18 cellular contexts compared by ENCODE assay signal in the genomic region with DNA sequence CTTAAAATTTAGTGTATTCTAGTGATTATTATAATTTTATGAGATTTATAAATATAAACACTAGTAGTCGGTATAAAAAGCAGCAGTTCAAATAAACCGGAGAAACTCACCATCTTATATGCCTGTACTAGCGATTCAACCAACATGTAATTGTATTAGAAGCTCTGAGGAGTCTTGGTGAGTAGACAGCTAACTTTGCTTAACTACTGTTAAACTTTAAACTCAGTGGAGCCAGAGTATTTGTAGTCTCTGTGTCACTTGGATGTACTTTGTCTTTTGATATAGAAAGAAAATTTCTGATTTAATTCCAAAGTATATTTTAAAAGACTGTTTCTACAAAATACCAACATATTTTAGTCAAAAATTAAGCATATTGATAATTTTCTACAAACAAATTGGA.
A peak's percentile ranks its signal among the peaks of the same experiment; 100 is the strongest.
DNase-seq lines count a peak whose midpoint lies in the region; ATAC-seq and TF ChIP-seq lines count a peak whose summit lies in the region.
"Had no signal": no experiment of that assay in that cellular context is flagged by ENCODE, and none has a peak within 500 bp of the region (broad histone marks: within the 10 kb centered on the region; RNA-seq: fewer than 3 reads in every experiment).

No MANE protein-coding gene starts in this region.

- DNase-seq in Caki2 (ENCODE audit: low read depth), result peak; percentile 36
- DNase-seq in epithelial cell of proximal tubule (ENCODE audit: low read depth), result no peak
- DNase-seq in left lobe of liver (ENCODE audit: low spot score), result no peak
- DNase-seq in renal cortical epithelial cell (ENCODE audit: low read depth), result peak; percentile 55
- no peak for DNase-seq in NCI-H1694 treated with DMSO at 0.1 percent for 48 hours (lab: John Stamatoyannopoulos, UW)
- DNase-seq in amygdala (lab: John Stamatoyannopoulos, UW), result no peak
- no peak for DNase-seq in A172 (ENCODE audit: low spot score)
- DNase-seq: Caco-2; CD4-positive, CD25-positive, alpha-beta regulatory T cell; CD8-positive, alpha-beta memory T cell; DMS79 treated with DMSO at 0.1 percent for 48 hours; GF-D8; GOT3; H7; HFFc6; KBM-7 had no signal

- H3K4me3 ChIP-seq in epithelial cell of proximal tubule (ENCODE audit: low read depth, low read length), result peak overlapping the region; percentile 21
- H3K4me3 ChIP-seq: BLaER1 treated with 17β-estradiol and CSF1 and Interleukin-3, amounts not matched to agents 10 nM and 100 nM had no signal

- in situ Hi-C loops in Caki2 (cut with HindIII; ENCODE audit: low pct_unique_long_range_greater_than_20kb, low sequenced_read_pairs), result no loop called here

- TF ChIP-seq CTCF in epithelial cell of proximal tubule (conservative IDR thresholded peaks at IDR 0.05; ENCODE audit: low read depth, low read length), result no peak

- ATAC-seq in left lobe of liver, result peak; percentile 70
- ATAC-seq: HCT116 had no signal

Comparison
In these comparisons a context has a peak if more than half of its experiments do, and no peak if none do; other contexts are left out.
1. DNase-seq: peak in Caki2 (single experiment) and renal cortical epithelial cell (single experiment); none in epithelial cell of proximal tubule (single experiment), left lobe of liver (single experiment), NCI-H1694 treated with DMSO at 0.1 percent for 48 hours (single experiment), amygdala (0 of 56) and A172 (single experiment).